In the genomic region with DNA sequence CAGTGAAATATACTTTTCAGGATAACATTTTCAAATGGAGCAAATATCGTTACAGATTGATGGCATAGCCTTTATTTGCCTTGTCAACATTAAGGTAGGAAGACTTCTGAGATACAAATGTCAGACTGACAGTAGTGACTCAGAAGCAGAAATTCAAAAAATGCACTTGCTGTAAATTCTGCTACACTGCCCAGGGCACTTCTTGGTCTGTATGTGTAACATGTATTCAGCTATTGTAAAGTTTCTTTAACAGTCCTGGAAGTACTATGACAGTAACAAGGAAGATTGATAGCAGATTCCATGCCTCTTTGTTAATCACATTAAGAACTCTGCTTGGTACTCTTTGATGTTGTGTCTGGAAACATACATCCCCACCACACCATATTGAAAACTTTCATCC, we compare ENCODE assay signal across 25 cellular contexts.
A peak's percentile ranks its signal among the peaks of the same experiment; 100 is the strongest.
DNase-seq lines count a peak whose midpoint lies in the region; ATAC-seq and TF ChIP-seq lines count a peak whose summit lies in the region.
"Had no signal": no experiment of that assay in that cellular context is flagged by ENCODE, and none has a peak within 500 bp of the region (broad histone marks: within the 10 kb centered on the region; RNA-seq: fewer than 3 reads in every experiment).

No MANE protein-coding gene starts in this region.

- TF ChIP-seq CTCF in IMR-90 (conservative IDR thresholded peaks at IDR 0.05; ENCODE audit: low read depth, low read length) (no peak), hepatocyte (IDR thresholded peaks at IDR 0.05; ENCODE audit: poor library complexity) (no peak), coronary artery (IDR thresholded peaks at IDR 0.05) (no peak)

- no peak overlapping the region for H2AFZ ChIP-seq in IMR-90 (replicated peaks; ENCODE audit: low read length, poor library complexity)
- no peak overlapping the region for H2AFZ ChIP-seq in hepatocyte

- H3K4ac ChIP-seq in IMR-90 (ENCODE audit: low read depth, low read length): no peak overlapping the region

- H3K36me3 ChIP-seq in IMR-90 (ENCODE audit: control insufficient read depth, insufficient read depth, low read length) (no peaks in the 10 kb centered on the region), adipocyte (ENCODE audit: control insufficient read depth, insufficient read depth, low read length, severe bottlenecking) (no peaks in the 10 kb centered on the region), hepatocyte (replicated peaks; ENCODE audit: insufficient read depth, low read depth) (no peaks in the 10 kb centered on the region)
- H3K36me3 ChIP-seq: heart left ventricle, tibial artery had no signal

- no peak overlapping the region; the same call in 1 of the 2 replicates for H3K4me2 ChIP-seq in IMR-90 (ENCODE audit: low read depth, low read length)
- peak overlapping the region; percentile 7 for H3K4me2 ChIP-seq in hepatocyte

- POLR2A ChIA-PET in IMR-90 (lab: Charles Lee; ENCODE audit: unreplicated experiment): interaction anchor here (2.1 kb wide), 1 partner anchor 69 kb away, joined by 6 read pairs; the partner anchor contains the start of gene PCDH18
- POLR2A ChIA-PET in activated CD4-positive, alpha-beta memory T cell treated with anti-CD3 and anti-CD28 coated beads for 36 hours (lab: Charles Lee): no interaction called here

- no peak for TF ChIP-seq RAD21 in IMR-90 (IDR thresholded peaks at IDR 0.05; ENCODE audit: low read length)

- H3K9me2 ChIP-seq in hepatocyte (replicated peaks; ENCODE audit: insufficient read depth): no peaks in the 10 kb centered on the region

- in situ Hi-C loops in IMR-90 (cut with MboI; ENCODE audit: low sequenced_read_pairs): no loop called here

- peak; percentile 80 for ATAC-seq in IMR-90 (ENCODE audit: low read depth)
- no peak for ATAC-seq in GM18519 (IDR thresholded peaks at IDR 0.05; ENCODE audit: low FRiP score, unreplicated experiment)
- ATAC-seq: heart left ventricle, natural killer cell had no signal

- H3K36me3 Mint-ChIP-seq in activated CD4-positive, alpha-beta memory T cell treated with anti-CD3 and anti-CD28 coated beads for 36 hours: no peaks in the 10 kb centered on the region
- H3K36me3 Mint-ChIP-seq: IgD-negative memory B cell, immature natural killer cell, natural killer cell had no signal

- no peak overlapping the region; the same call in 1 of the 2 replicates for H3K18ac ChIP-seq in IMR-90 (ENCODE audit: low read depth, low read length)

- TF ChIP-seq POLR2A in IMR-90 (IDR thresholded peaks at IDR 0.05; ENCODE audit: low read depth, low read length): no peak

- H3K9ac ChIP-seq in IMR-90 (ENCODE audit: low read depth, low read length): no peak overlapping the region
- no peak overlapping the region for H3K9ac ChIP-seq in adipocyte (ENCODE audit: low read length)

- H3K79me1 ChIP-seq in IMR-90 (ENCODE audit: low read depth in 1 of 2, low read length in 2 of 2): no peaks in the 10 kb centered on the region

- CTCF ChIA-PET in IMR-90 (lab: Yijun Ruan, JAX): no interaction called here
- CTCF ChIA-PET in activated CD4-positive, alpha-beta memory T cell treated with anti-CD3 and anti-CD28 coated beads for 36 hours (lab: Charles Lee): no interaction called here

- intact Hi-C loops in IMR-90 (cut with micrococcal nuclease): no loop called here
- intact Hi-C loops in activated CD4-positive, alpha-beta memory T cell treated with anti-CD3 and anti-CD28 coated beads for 36 hours (cut with micrococcal nuclease): no loop called here

- no peak overlapping the region for H3K14ac ChIP-seq in IMR-90 (replicated peaks; ENCODE audit: low read depth, low read length)

- no CpG with 5 or more reads among the region's 1 CpG for WGBS in IMR-90 (ENCODE audit: extremely low coverage in 2 of 2, insufficient read length in 1 of 2), 2 experiments
- WGBS in hepatocyte (ENCODE audit: low lambda C conversion rate, missing lambda C conversion rate): 23% methylated on average over 1 of the region's 1 CpG

- 0 out of 2 replicates have a peak overlapping the region, but pooled peaks have one; percentile 53 for H2BK20ac ChIP-seq in IMR-90 (ENCODE audit: low read depth, low read length)

- no TSS peak for BruUV-seq in IMR-90 (replicated peaks; lab: Mats Ljungman, UMichigan)

- H3K23ac ChIP-seq in IMR-90 (ENCODE audit: low read depth, low read length): no peak overlapping the region

- H4K91ac ChIP-seq in IMR-90 (ENCODE audit: insufficient read depth, low read depth, low read length): no peak overlapping the region

- peak overlapping the region; percentile 57; the same call in 1 of the 2 replicates for H2BK120ac ChIP-seq in IMR-90 (ENCODE audit: low read depth, low read length)

- no peaks in the 10 kb centered on the region for H3K9me1 ChIP-seq in IMR-90 (ENCODE audit: insufficient read depth, low read length)

- no peaks in the 10 kb centered on the region for H3K9me3 ChIP-seq in IMR-90 (ENCODE audit: control insufficient read depth, insufficient read depth, low read length)
- no peaks in the 10 kb centered on the region for H3K9me3 ChIP-seq in adipocyte (ENCODE audit: control insufficient read depth, low read length)
- H3K9me3 ChIP-seq in hepatocyte (ENCODE audit: low read depth): no peaks in the 10 kb centered on the region
- H3K9me3 ChIP-seq: Caco-2, heart left ventricle, tibial artery had no signal

- H3K27ac Mint-ChIP-seq in activated CD4-positive, alpha-beta memory T cell treated with anti-CD3 and anti-CD28 coated beads for 36 hours: no peak overlapping the region
- H3K27ac Mint-ChIP-seq: IgD-negative memory B cell, immature natural killer cell, natural killer cell had no signal

- H3K56ac ChIP-seq in IMR-90 (ENCODE audit: extremely low read depth, insufficient read depth, low read length): no peak overlapping the region

- H3K4me1 ChIP-seq in IMR-90 (ENCODE audit: control insufficient read depth, insufficient read depth, low read length): peaks cover 2% of the 10 kb centered on the region; the same call in 1 of the 2 replicates
- peaks cover 17% of the 10 kb centered on the region for H3K4me1 ChIP-seq in adipocyte (ENCODE audit: control insufficient read depth, insufficient read depth, low read length)
- H3K4me1 ChIP-seq in hepatocyte (ENCODE audit: insufficient read depth): peaks cover 5% of the 10 kb centered on the region
- H3K4me1 ChIP-seq: Caco-2 had no signal

- H4K20me1 ChIP-seq in IMR-90 (ENCODE audit: insufficient read depth, low read length): no peaks in the 10 kb centered on the region
- no peaks in the 10 kb centered on the region for H4K20me1 ChIP-seq in hepatocyte (ENCODE audit: insufficient read depth, poor library complexity, severe bottlenecking)

- no peak overlapping the region for H2AK5ac ChIP-seq in IMR-90 (ENCODE audit: low read depth, low read length)

- H3K4me3 ChIP-seq in IMR-90 (ENCODE audit: insufficient read depth, low read depth, low read length): no peak overlapping the region
- no peak overlapping the region for H3K4me3 ChIP-seq in adipocyte (ENCODE audit: low read length)
- H3K4me3 ChIP-seq in hepatocyte: no peak overlapping the region
- no peak overlapping the region for H3K4me3 ChIP-seq in coronary artery
- H3K4me3 ChIP-seq: heart left ventricle, tibial artery had no signal

- H3K79me2 ChIP-seq in hepatocyte: no peaks in the 10 kb centered on the region

- no peaks in the 10 kb centered on the region for H3K9me3 Mint-ChIP-seq in activated CD4-positive, alpha-beta memory T cell treated with anti-CD3 and anti-CD28 coated beads for 36 hours

- dilution Hi-C loops in IMR-90 (cut with HindIII; ENCODE audit: low sequenced_read_pairs, unreplicated experiment): no loop called here

- no peak overlapping the region for H2AK9ac ChIP-seq in IMR-90 (replicated peaks; ENCODE audit: low read depth, low read length, poor library complexity)

- H2BK5ac ChIP-seq in IMR-90 (ENCODE audit: low read depth, low read length, poor library complexity, severe bottlenecking): peak overlapping the region; percentile 15

- no peak overlapping the region for H4K5ac ChIP-seq in IMR-90 (ENCODE audit: low read depth, low read length)

- no peaks in the 10 kb centered on the region for H3K27me3 ChIP-seq in IMR-90 (ENCODE audit: control insufficient read depth, insufficient read depth, low read length)
- no peaks in the 10 kb centered on the region for H3K27me3 ChIP-seq in adipocyte (replicated peaks; ENCODE audit: control insufficient read depth, insufficient read depth, low read length)
- no peaks in the 10 kb centered on the region for H3K27me3 ChIP-seq in hepatocyte
- H3K27me3 ChIP-seq: heart left ventricle, tibial artery had no signal

- no peak overlapping the region for H4K8ac ChIP-seq in IMR-90 (ENCODE audit: low read depth in 2 of 2, low read length in 2 of 2)

- DNase-seq in IMR-90 (peak; percentile 28), adipocyte (ENCODE audit: low read depth) (peak; percentile 54), hepatocyte (ENCODE audit: low spot score) (peak; percentile 26), coronary artery (ENCODE audit: low spot score) (no peak), SHP77 (lab: John Stamatoyannopoulos, UW) (no peak)
- no peak for DNase-seq in activated CD4-positive, alpha-beta memory T cell treated with anti-CD3 and anti-CD28 coated beads for 36 hours
- DNase-seq: activated gamma-delta T cell treated with Interleukin-2 at 50 U/mL for 16 hours; amygdala; Caco-2; effector memory CD4-positive, alpha-beta T cell; heart left ventricle; immature natural killer cell; MV-4-11; natural killer cell; NCI-H1694 treated with DMSO at 0.1 percent for 48 hours; NCI-H446 treated with DMSO at 0.1 percent for 48 hours; posterior cingulate gyrus; Right ventricle myocardium superior; stimulated activated CD4-positive, alpha-beta T cell treated with anti-CD3 and anti-CD28 coated beads, Interleukin-1b, Interleukin-23, amount 100 ng/mL, for 48 hours; stimulated activated naive CD4-positive, alpha-beta T cell treated with Interleukin-2 at 50 U/mL for 16 hours; tibial artery had no signal

- no peak overlapping the region for H3K4me3 Mint-ChIP-seq in activated CD4-positive, alpha-beta memory T cell treated with anti-CD3 and anti-CD28 coated beads for 36 hours
- H3K4me3 Mint-ChIP-seq: central memory CD8-positive, alpha-beta T cell; IgD-negative memory B cell; immature natural killer cell; natural killer cell had no signal

- no peak overlapping the region for H2BK15ac ChIP-seq in IMR-90 (ENCODE audit: low read depth, low read length)

- no peaks in the 10 kb centered on the region for H3K4me1 Mint-ChIP-seq in activated CD4-positive, alpha-beta memory T cell treated with anti-CD3 and anti-CD28 coated beads for 36 hours (ENCODE audit: low read depth)
- H3K4me1 Mint-ChIP-seq: central memory CD8-positive, alpha-beta T cell; IgD-negative memory B cell; immature natural killer cell; natural killer cell had no signal

- no peak overlapping the region for H3K27ac ChIP-seq in IMR-90 (ENCODE audit: insufficient read depth, low read length)
- peak overlapping the region; percentile 5 for H3K27ac ChIP-seq in hepatocyte
- no peak overlapping the region for H3K27ac ChIP-seq in coronary artery
- H3K27ac ChIP-seq: heart left ventricle, HL-60, tibial artery had no signal

- no peaks in the 10 kb centered on the region for H3K27me3 Mint-ChIP-seq in activated CD4-positive, alpha-beta memory T cell treated with anti-CD3 and anti-CD28 coated beads for 36 hours
- H3K27me3 Mint-ChIP-seq: central memory CD8-positive, alpha-beta T cell; IgD-negative memory B cell had no signal

TF ChIP-seq in IMR-90, 13 proteins besides CTCF, POLR2A, EP300 and RAD21 (continues in another document):
- no peak for TF ChIP-seq MAFK (IDR thresholded peaks at IDR 0.05; ENCODE audit: low read depth, low read length)
- TF ChIP-seq MXI1 (IDR thresholded peaks at IDR 0.05; ENCODE audit: borderline replicate concordance, low read depth, low read length): no peak

Comparison
In these comparisons a context has a peak if more than half of its experiments do, and no peak if none do; other contexts are left out.
1. DNase-seq: peak in IMR-90 (single experiment), adipocyte (single experiment) and hepatocyte (single experiment); none in coronary artery (single experiment), activated CD4-positive, alpha-beta memory T cell treated with anti-CD3 and anti-CD28 coated beads for 36 hours (single experiment) and SHP77 (0 of 2).